9 cellular contexts compared by ENCODE assay signal in the genomic region with DNA sequence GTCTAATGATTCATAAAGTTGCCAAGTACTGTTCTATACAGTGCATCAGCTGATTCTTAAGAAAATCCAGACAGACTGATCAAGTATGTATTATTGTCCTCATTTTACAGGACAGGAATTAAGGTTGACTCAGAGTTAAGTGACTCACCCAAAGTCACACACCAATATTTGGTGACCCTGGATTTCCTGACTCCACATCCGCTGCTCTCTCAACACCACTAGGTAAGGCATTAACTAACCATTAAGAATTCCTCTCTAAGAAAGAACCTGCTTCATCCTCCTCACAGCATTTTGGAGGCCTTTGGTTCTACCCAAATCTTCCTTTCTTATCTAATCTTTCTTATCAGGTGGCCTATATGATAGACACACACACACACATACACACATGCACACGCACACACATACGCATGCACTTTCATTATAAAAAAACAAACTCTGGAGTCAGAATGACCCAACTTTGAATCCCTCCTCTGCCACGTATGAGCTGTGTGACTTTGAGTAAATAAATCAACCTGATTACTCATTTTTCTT.
DNase-seq lines count a peak whose midpoint lies in the region; ATAC-seq and TF ChIP-seq lines count a peak whose summit lies in the region.
"Had no signal": no experiment of that assay in that cellular context is flagged by ENCODE, and none has a peak within 500 bp of the region (broad histone marks: within the 10 kb centered on the region; RNA-seq: fewer than 3 reads in every experiment).

No MANE protein-coding gene starts in this region.

- H3K36me3 ChIP-seq in SJSA1 (no peaks in the 10 kb centered on the region), esophagus muscularis mucosa (no peaks in the 10 kb centered on the region)

- no peak for TF ChIP-seq POLR2A in esophagus muscularis mucosa (IDR thresholded peaks at IDR 0.05; ENCODE audit: low read depth)

- TF ChIP-seq EP300 in esophagus muscularis mucosa (IDR thresholded peaks at IDR 0.05), result no peak

- no peak overlapping the region for H3K4me3 ChIP-seq in SJSA1
- no peak overlapping the region for H3K4me3 ChIP-seq in esophagus muscularis mucosa
- H3K4me3 ChIP-seq: skin epidermis had no signal

- H3K9me3 ChIP-seq in SJSA1 (replicated peaks) (no peaks in the 10 kb centered on the region), esophagus muscularis mucosa (no peaks in the 10 kb centered on the region)

- peak; percentile 54 to 76 for DNase-seq in SJSA1 (ENCODE audit: low read depth in 1 of 2, low spot score in 2 of 2)
- DNase-seq in esophagus muscularis mucosa (ENCODE audit: extremely low spot score), result no peak
- no peak for DNase-seq in NCI-H526 treated with DMSO at 0.1 percent for 48 hours (lab: John Stamatoyannopoulos, UW)
- no peak for DNase-seq in NCI-H345 treated with DMSO at 0.1 percent for 48 hours (lab: John Stamatoyannopoulos, UW; ENCODE audit: unreplicated experiment)
- DNase-seq in NCI-H1092 (lab: John Stamatoyannopoulos, UW), result no peak

- peak; percentile 75 for ATAC-seq in GM21447 (IDR thresholded peaks at IDR 0.05; ENCODE audit: unreplicated experiment)
- ATAC-seq in GM19397 (IDR thresholded peaks at IDR 0.05; ENCODE audit: unreplicated experiment), result no peak

- H3K4me1 ChIP-seq in SJSA1 (replicated peaks), result peaks cover 31% of the 10 kb centered on the region
- H3K4me1 ChIP-seq in esophagus muscularis mucosa, result peaks cover 5 to 54% (median 49%) of the 10 kb centered on the region in 4 donors

- 83% methylated on average over 4 of the region's 4 CpGs for WGBS in esophagus muscularis mucosa

- peak overlapping the region; percentile 51 for H3K27ac ChIP-seq in 22Rv1
- H3K27ac ChIP-seq in SJSA1, result peak overlapping the region; percentile 59
- peak overlapping the region in 3 of 4 donors; percentile 50 to 59 (median 53) for H3K27ac ChIP-seq in esophagus muscularis mucosa (replicated peaks in 1 of 4)

- TF ChIP-seq CTCF in 22Rv1 (IDR thresholded peaks at IDR 0.05) (no peak), esophagus muscularis mucosa (IDR thresholded peaks at IDR 0.05) (no peak)

- no peaks in the 10 kb centered on the region for H3K27me3 ChIP-seq in SJSA1 (replicated peaks)
- no peaks in the 10 kb centered on the region for H3K27me3 ChIP-seq in esophagus muscularis mucosa

- intact Hi-C loops in esophagus muscularis mucosa (cut with DNase I), result no loop called here

Comparison
In these comparisons a context has a peak if more than half of its experiments do, and no peak if none do; other contexts are left out.
1. DNase-seq: peak in SJSA1 (2 of 2); none in esophagus muscularis mucosa (single experiment), NCI-H526 treated with DMSO at 0.1 percent for 48 hours (single experiment), NCI-H345 treated with DMSO at 0.1 percent for 48 hours (single experiment) and NCI-H1092 (single experiment).
2. Peak in every context shown above with its lines, with median percentiles within 50 percentile points of each other: H3K27ac ChIP-seq.